23 cellular contexts compared by ENCODE assay signal in the genomic region with DNA sequence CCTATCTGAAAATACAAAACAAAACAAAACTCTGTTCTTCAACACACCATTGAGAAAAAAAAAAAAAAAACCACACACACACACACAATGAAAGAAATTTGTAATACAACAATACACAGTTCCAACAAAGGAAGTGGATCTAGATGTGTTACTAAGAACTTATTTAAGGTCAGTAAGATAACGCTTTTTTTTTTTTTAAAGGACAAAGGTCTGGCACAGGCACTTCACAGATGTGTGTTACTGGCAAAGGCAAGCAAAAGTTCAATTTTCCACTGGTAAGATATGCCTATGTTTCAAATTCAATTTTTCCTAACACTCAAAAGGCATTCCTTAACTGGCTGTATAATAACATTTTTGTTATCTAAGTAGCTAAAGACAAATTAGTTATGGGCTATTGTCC.
"Had no signal": no experiment of that assay in that cellular context is flagged by ENCODE, and none has a peak within 500 bp of the region (broad histone marks: within the 10 kb centered on the region; RNA-seq: fewer than 3 reads in every experiment).

No MANE protein-coding gene starts in this region.

- H3K4me3 ChIP-seq: dorsolateral prefrontal cortex, mucosa of descending colon, neural progenitor cell, ovary, smooth muscle cell, suprapubic skin, thyroid gland, upper lobe of left lung, uterus had no signal

- H3K27me3 ChIP-seq: dorsolateral prefrontal cortex, foreskin keratinocyte, neural progenitor cell, ovary, suprapubic skin, thyroid gland, upper lobe of left lung, uterus had no signal

- H3K4me2 ChIP-seq: neural progenitor cell, smooth muscle cell had no signal

- H3K27ac Mint-ChIP-seq: natural killer cell, neural progenitor cell had no signal

- H3K27ac ChIP-seq: dorsolateral prefrontal cortex, foreskin keratinocyte, neural progenitor cell, ovary, suprapubic skin, thyroid gland, upper lobe of left lung, uterus had no signal

- H3K9ac ChIP-seq: neural progenitor cell had no signal

- H3K9me3 ChIP-seq: mucosa of descending colon, ovary, suprapubic skin, thyroid gland, upper lobe of left lung, uterus had no signal

- H3K36me3 ChIP-seq: ovary, uterus had no signal

- H3K9me3 Mint-ChIP-seq: immature natural killer cell, natural killer cell had no signal

- DNase-seq: cerebellar nuclear complex; dorsolateral prefrontal cortex; effector memory CD4-positive, alpha-beta T cell; foreskin keratinocyte; immature natural killer cell; left cardiac atrium; left ventricle myocardium superior; mammary epithelial cell; mucosa of descending colon; natural killer cell; nucleus accumbens; ovary; right cardiac atrium; stimulated activated CD4-positive, alpha-beta T cell treated with anti-CD3 and anti-CD28 coated beads, Interleukin-2, amount 100 ng/mL, for 48 hours; stimulated activated naive CD4-positive, alpha-beta T cell treated with Interleukin-2 at 50 U/mL for 16 hours; thyroid gland; upper lobe of left lung; uterus had no signal

- H3K4me1 ChIP-seq: neural progenitor cell had no signal

- H2AFZ ChIP-seq: neural progenitor cell had no signal

- FAIRE-seq: colon, keratinocyte had no signal

- H3K4me3 Mint-ChIP-seq: natural killer cell, neural progenitor cell had no signal
